ENCODE assay signal across 1 cellular context in the genomic region with DNA sequence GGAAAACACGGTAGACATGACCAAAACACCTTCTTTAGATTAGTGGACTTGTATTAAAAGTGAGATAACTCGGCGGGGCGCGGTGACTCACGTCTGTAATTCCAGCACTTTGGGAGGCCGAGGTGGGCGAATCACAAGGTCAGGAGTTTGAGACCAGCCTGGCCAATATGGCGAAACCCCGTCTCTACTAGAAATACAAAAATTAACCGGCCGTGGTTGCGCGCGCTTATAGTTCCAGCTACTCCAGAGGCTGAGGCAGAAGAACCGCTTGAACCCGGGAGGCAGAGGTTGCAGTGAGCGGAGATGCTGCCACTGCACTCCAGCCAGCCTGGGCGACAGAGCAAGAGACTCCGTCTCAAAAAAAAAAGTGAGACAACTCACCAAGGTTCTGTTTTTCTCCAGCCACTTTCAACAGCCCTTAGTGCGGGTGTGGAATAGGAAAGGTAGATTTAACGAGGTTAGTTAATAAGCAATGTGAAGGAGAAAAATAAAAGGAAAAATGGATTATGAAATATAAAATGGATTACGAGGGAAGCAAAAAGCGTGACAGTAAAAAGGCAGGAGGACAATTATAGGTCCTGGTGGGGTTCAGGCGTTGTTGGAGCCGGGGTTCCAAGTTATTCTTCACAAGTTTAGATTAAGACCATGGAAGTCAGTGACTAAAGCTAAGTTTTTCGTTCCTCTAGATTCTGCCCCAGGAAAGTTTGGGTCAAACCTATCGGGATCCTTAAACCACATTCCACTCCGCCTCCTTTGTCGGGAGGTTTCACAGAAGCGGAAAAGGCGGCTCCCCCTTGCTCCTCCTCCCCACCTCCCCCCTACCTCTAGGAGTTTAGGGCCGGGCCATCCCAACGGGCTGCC.
TF ChIP-seq lines count a peak whose summit lies in the region.

No MANE protein-coding gene starts in this region.

TF ChIP-seq in HEK293, 187 proteins besides CTCF, POLR2A, EP300 and RAD21 (continued from another document):
- no peak for TF ChIP-seq ZBTB44 (tag by site-specific recombination; IDR thresholded peaks at IDR 0.05)
- TF ChIP-seq, protein P1, sequence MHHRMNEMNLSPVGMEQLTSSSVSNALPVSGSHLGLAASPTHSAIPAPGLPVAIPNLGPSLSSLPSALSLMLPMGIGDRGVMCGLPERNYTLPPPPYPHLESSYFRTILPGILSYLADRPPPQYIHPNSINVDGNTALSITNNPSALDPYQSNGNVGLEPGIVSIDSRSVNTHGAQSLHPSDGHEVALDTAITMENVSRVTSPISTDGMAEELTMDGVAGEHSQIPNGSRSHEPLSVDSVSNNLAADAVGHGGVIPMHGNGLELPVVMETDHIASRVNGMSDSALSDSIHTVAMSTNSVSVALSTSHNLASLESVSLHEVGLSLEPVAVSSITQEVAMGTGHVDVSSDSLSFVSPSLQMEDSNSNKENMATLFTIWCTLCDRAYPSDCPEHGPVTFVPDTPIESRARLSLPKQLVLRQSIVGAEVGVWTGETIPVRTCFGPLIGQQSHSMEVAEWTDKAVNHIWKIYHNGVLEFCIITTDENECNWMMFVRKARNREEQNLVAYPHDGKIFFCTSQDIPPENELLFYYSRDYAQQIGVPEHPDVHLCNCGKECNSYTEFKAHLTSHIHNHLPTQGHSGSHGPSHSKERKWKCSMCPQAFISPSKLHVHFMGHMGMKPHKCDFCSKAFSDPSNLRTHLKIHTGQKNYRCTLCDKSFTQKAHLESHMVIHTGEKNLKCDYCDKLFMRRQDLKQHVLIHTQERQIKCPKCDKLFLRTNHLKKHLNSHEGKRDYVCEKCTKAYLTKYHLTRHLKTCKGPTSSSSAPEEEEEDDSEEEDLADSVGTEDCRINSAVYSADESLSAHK (tag by site-specific recombination; IDR thresholded peaks at IDR 0.05): no peak
- TF ChIP-seq, protein P2, sequence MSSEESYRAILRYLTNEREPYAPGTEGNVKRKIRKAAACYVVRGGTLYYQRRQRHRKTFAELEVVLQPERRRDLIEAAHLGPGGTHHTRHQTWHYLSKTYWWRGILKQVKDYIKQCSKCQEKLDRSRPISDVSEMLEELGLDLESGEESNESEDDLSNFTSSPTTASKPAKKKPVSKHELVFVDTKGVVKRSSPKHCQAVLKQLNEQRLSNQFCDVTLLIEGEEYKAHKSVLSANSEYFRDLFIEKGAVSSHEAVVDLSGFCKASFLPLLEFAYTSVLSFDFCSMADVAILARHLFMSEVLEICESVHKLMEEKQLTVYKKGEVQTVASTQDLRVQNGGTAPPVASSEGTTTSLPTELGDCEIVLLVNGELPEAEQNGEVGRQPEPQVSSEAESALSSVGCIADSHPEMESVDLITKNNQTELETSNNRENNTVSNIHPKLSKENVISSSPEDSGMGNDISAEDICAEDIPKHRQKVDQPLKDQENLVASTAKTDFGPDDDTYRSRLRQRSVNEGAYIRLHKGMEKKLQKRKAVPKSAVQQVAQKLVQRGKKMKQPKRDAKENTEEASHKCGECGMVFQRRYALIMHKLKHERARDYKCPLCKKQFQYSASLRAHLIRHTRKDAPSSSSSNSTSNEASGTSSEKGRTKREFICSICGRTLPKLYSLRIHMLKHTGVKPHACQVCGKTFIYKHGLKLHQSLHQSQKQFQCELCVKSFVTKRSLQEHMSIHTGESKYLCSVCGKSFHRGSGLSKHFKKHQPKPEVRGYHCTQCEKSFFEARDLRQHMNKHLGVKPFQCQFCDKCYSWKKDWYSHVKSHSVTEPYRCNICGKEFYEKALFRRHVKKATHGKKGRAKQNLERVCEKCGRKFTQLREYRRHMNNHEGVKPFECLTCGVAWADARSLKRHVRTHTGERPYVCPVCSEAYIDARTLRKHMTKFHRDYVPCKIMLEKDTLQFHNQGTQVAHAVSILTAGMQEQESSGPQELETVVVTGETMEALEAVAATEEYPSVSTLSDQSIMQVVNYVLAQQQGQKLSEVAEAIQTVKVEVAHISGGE (tag by site-specific recombination; conservative IDR thresholded peaks at IDR 0.05; ENCODE audit: low read depth): no peak
- no peak for TF ChIP-seq ZNF146 (tag by site-specific recombination; IDR thresholded peaks at IDR 0.05)
- 0 out of 2 replicates have a peak, but pooled peaks have one; percentile 48 for TF ChIP-seq ZNF600 (tag by site-specific recombination; IDR thresholded peaks at IDR 0.05)
- TF ChIP-seq PRDM1 (tag by site-specific recombination; IDR thresholded peaks at IDR 0.05): 0 out of 2 replicates have a peak, but pooled peaks have one; percentile 14
- TF ChIP-seq ZNF2 (tag by site-specific recombination; IDR thresholded peaks at IDR 0.05): peak; percentile 10; the same call in 1 of the 2 replicates
- TF ChIP-seq, protein P3, sequence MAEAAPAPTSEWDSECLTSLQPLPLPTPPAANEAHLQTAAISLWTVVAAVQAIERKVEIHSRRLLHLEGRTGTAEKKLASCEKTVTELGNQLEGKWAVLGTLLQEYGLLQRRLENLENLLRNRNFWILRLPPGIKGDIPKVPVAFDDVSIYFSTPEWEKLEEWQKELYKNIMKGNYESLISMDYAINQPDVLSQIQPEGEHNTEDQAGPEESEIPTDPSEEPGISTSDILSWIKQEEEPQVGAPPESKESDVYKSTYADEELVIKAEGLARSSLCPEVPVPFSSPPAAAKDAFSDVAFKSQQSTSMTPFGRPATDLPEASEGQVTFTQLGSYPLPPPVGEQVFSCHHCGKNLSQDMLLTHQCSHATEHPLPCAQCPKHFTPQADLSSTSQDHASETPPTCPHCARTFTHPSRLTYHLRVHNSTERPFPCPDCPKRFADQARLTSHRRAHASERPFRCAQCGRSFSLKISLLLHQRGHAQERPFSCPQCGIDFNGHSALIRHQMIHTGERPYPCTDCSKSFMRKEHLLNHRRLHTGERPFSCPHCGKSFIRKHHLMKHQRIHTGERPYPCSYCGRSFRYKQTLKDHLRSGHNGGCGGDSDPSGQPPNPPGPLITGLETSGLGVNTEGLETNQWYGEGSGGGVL (tag by site-specific recombination; IDR thresholded peaks at IDR 0.05): peak; percentile 68
- no peak for TF ChIP-seq ZNF544 (tag by site-specific recombination; IDR thresholded peaks at IDR 0.05)
- TF ChIP-seq ZBTB1 (tag by site-specific recombination; IDR thresholded peaks at IDR 0.05): no peak
- TF ChIP-seq ZNF121 (tag by site-specific recombination; IDR thresholded peaks at IDR 0.05): peak; percentile 6; the same call in 1 of the 2 replicates
- TF ChIP-seq BCL11A (tag by site-specific recombination; IDR thresholded peaks at IDR 0.05; ENCODE audit: low read depth): no peak
- TF ChIP-seq ZNF394 (tag by site-specific recombination; IDR thresholded peaks at IDR 0.05; ENCODE audit: borderline replicate concordance): peak; percentile 90
- TF ChIP-seq, protein P4, sequence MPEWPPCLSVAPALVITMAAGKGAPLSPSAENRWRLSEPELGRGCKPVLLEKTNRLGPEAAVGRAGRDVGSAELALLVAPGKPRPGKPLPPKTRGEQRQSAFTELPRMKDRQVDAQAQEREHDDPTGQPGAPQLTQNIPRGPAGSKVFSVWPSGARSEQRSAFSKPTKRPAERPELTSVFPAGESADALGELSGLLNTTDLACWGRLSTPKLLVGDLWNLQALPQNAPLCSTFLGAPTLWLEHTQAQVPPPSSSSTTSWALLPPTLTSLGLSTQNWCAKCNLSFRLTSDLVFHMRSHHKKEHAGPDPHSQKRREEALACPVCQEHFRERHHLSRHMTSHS (tag by site-specific recombination; IDR thresholded peaks at IDR 0.05): no peak
- TF ChIP-seq GLIS1 (tag by site-specific recombination; IDR thresholded peaks at IDR 0.05): peak; percentile 67
- no peak for TF ChIP-seq ZBTB17 (tag by site-specific recombination; IDR thresholded peaks at IDR 0.05)
- TF ChIP-seq ZNF843 (tag by site-specific recombination; IDR thresholded peaks at IDR 0.05): no peak
- peak; percentile 85 for TF ChIP-seq WT1 (tag by site-specific recombination; IDR thresholded peaks at IDR 0.05)
- TF ChIP-seq ZNF777 (tag by site-specific recombination; IDR thresholded peaks at IDR 0.05; ENCODE audit: borderline replicate concordance): no peak
- no peak for TF ChIP-seq ZNF48 (tag by site-specific recombination; IDR thresholded peaks at IDR 0.05)
- TF ChIP-seq SALL2 (tag by site-specific recombination; IDR thresholded peaks at IDR 0.05; ENCODE audit: borderline replicate concordance): no peak
- TF ChIP-seq KLF7 (tag by site-specific recombination; IDR thresholded peaks at IDR 0.05; ENCODE audit: borderline replicate concordance): no peak
- TF ChIP-seq ZNF664 (tag by site-specific recombination; IDR thresholded peaks at IDR 0.05): 0 out of 2 replicates have a peak, but pooled peaks have one; percentile 34
- TF ChIP-seq ZNF677 (tag by site-specific recombination; IDR thresholded peaks at IDR 0.05): no peak
- peak; percentile 89 for TF ChIP-seq IKZF3 (tag by site-specific recombination; IDR thresholded peaks at IDR 0.05)
- peak; percentile 95 for TF ChIP-seq PATZ1 (tag by site-specific recombination; IDR thresholded peaks at IDR 0.05)
